14 cellular contexts compared by ENCODE assay signal in the genomic region with DNA sequence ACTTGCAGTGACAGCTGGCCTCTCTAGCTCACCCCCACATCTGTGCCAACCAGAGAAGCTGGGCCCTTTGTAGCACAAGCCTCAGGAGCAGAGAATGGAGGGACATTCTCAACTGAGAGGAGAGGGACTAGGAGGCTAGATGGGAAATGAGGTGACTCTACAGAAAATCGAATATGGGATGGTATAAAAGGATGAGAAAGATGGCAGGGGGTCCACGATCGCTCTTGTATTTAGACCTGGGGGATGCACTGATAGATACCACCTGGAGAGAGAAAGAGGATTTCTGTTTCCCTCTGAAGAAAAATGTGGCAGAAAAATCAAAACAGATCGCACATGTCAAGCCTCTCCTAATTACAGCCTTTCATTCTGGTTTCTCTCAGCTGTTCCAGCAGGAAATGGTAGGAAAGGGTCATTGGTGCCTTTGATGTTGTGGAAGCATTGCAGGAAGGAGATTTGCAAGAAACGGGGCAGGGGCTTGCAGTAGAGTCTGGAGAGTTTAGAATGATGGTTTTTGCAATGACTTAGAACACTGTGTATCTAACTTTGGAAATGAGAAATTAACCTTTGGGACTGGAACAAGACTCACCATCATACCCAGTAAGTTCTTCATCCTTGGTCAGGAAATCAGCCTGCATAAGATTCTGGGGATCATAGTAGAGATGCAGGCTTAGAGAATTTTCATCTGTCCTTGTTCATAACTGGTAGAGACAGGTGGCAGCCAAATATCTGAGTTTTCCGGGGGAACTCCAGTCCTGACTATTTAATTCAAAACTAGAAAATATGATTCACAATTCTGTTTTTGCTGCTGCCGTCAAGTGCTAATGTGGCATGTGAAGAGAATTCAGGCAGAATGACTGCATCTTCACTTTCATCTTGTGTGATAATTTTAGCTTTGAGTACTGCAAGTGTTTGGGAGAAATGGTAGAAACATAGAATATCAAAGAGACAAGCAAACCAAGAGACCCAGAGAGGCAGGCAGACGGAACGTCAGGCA.
DNase-seq lines count a peak whose midpoint lies in the region; ATAC-seq, FAIRE-seq and TF ChIP-seq lines count a peak whose summit lies in the region.
"Had no signal": no experiment of that assay in that cellular context is flagged by ENCODE, and none has a peak within 500 bp of the region (broad histone marks: within the 10 kb centered on the region; RNA-seq: fewer than 3 reads in every experiment).

No MANE protein-coding gene starts in this region.

- no peaks in the 10 kb centered on the region for H3K9me3 ChIP-seq in CD4-positive, alpha-beta T cell (ENCODE audit: control insufficient read depth, low read length)
- H3K9me3 ChIP-seq: thoracic aorta had no signal

- no peak overlapping the region for H4K5ac ChIP-seq in mesendoderm (ENCODE audit: low read length)

- CTCF ChIA-PET in CD4-positive, alpha-beta T cell (lab: Charles Lee): interaction anchor here (1.2 kb wide), 1 partner anchor 67 kb away, joined by 3 read pairs; no protein-coding TSS in a partner anchor
- CTCF ChIA-PET in activated B cell treated with CpG ODN at 0.5 μM for 24 hours (lab: Charles Lee): interaction anchor here (0.6 to 5.9 kb wide), 8 partner anchors 12 to 102 kb away, joined by 3 to 29 read pairs (median 4); no protein-coding TSS in a partner anchor

- H3K4me2 ChIP-seq in mesendoderm (ENCODE audit: low read length): no peak overlapping the region

- no peaks in the 10 kb centered on the region for H3K79me1 ChIP-seq in mesendoderm (ENCODE audit: low read length)

- H2BK5ac ChIP-seq in mesendoderm (ENCODE audit: low read length): peak overlapping the region; percentile 22

- peak; percentile 81 for FAIRE-seq in GM12891 (lab: Jason Lieb, UNC)
- FAIRE-seq in RCC 7860 (lab: Jason Lieb, UNC): no peak

- H3K79me2 ChIP-seq in mesendoderm (ENCODE audit: control insufficient read depth, insufficient read depth, low read length): no peaks in the 10 kb centered on the region

- peak overlapping the region; percentile 34 for H3K56ac ChIP-seq in mesendoderm (ENCODE audit: low read length)

- TF ChIP-seq POLR2A in GM12891 (IDR thresholded peaks at IDR 0.05; ENCODE audit: low read depth, low read length): no peak

- peak overlapping the region; percentile 95 for H3K4me3 Mint-ChIP-seq in CD4-positive, alpha-beta T cell
- peak overlapping the region; percentile 66 for H3K4me3 Mint-ChIP-seq in activated B cell treated with CpG ODN at 0.5 μM for 24 hours

- H3K23ac ChIP-seq in mesendoderm (ENCODE audit: low read length): no peak overlapping the region

- no peak overlapping the region for H3K4me3 ChIP-seq in mesendoderm (ENCODE audit: low read length)
- H3K4me3 ChIP-seq: thoracic aorta had no signal

- H3K36me3 Mint-ChIP-seq in CD4-positive, alpha-beta T cell (ENCODE audit: low read depth): peaks cover 90% of the 10 kb centered on the region
- H3K36me3 Mint-ChIP-seq in activated B cell treated with CpG ODN at 0.5 μM for 24 hours (ENCODE audit: low read depth): no peaks in the 10 kb centered on the region

- H3K27ac Mint-ChIP-seq in CD4-positive, alpha-beta T cell: peak overlapping the region; percentile 93
- H3K27ac Mint-ChIP-seq in activated B cell treated with CpG ODN at 0.5 μM for 24 hours: peak overlapping the region; percentile 88

- no peaks in the 10 kb centered on the region for H3K9me3 Mint-ChIP-seq in CD4-positive, alpha-beta T cell
- H3K9me3 Mint-ChIP-seq in activated B cell treated with CpG ODN at 0.5 μM for 24 hours: no peaks in the 10 kb centered on the region

- no peak overlapping the region for H4K8ac ChIP-seq in mesendoderm (ENCODE audit: low read depth, low read length)

- H2AK5ac ChIP-seq in mesendoderm (ENCODE audit: low read length): no peak overlapping the region

- DNase-seq in CD4-positive, alpha-beta T cell: no peak
- no peak for DNase-seq in GM12891 (ENCODE audit: insufficient read length, low spot score)
- no peak for DNase-seq in activated B cell treated with CpG ODN at 0.5 μM for 24 hours
- no peak for DNase-seq in mesendoderm
- DNase-seq in H4 (ENCODE audit: low spot score): no peak
- DNase-seq in RCC 7860 (ENCODE audit: low spot score): no peak
- DNase-seq in DMS79 (lab: John Stamatoyannopoulos, UW): no peak
- DNase-seq in OCI-M2 (lab: John Stamatoyannopoulos, UW; ENCODE audit: unreplicated experiment): no peak
- DNase-seq: activated CD4-positive, alpha-beta T cell treated with anti-CD3 and anti-CD28 coated beads, Interleukin-2, amount 50 U/mL, for 48 hours; aorta; foreskin keratinocyte; H7; islet precursor cell had no signal

- no peak overlapping the region for H3K9ac ChIP-seq in mesendoderm (ENCODE audit: low read length)

- peak overlapping the region; percentile 65 for H3K27ac ChIP-seq in CD4-positive, alpha-beta T cell (ENCODE audit: low read depth, low read length)
- no peak overlapping the region for H3K27ac ChIP-seq in mesendoderm (ENCODE audit: low read depth, low read length)
- H3K27ac ChIP-seq: foreskin keratinocyte, thoracic aorta had no signal

- no peak overlapping the region for H3K18ac ChIP-seq in mesendoderm (ENCODE audit: low read length)

- no peak overlapping the region for H2BK120ac ChIP-seq in mesendoderm (ENCODE audit: low read depth, low read length)

- H3K4me1 Mint-ChIP-seq in CD4-positive, alpha-beta T cell (ENCODE audit: low read depth): peaks cover 59% of the 10 kb centered on the region
- H3K4me1 Mint-ChIP-seq in activated B cell treated with CpG ODN at 0.5 μM for 24 hours: peaks cover 96% of the 10 kb centered on the region

- H2BK15ac ChIP-seq in mesendoderm (replicated peaks; ENCODE audit: low read depth): no peak overlapping the region

- no peaks in the 10 kb centered on the region for H3K27me3 Mint-ChIP-seq in CD4-positive, alpha-beta T cell
- H3K27me3 Mint-ChIP-seq in activated B cell treated with CpG ODN at 0.5 μM for 24 hours: no peaks in the 10 kb centered on the region

- no peaks in the 10 kb centered on the region for H3K36me3 ChIP-seq in mesendoderm (ENCODE audit: control insufficient read depth, insufficient read depth, low read length)
- H3K36me3 ChIP-seq: thoracic aorta had no signal

- POLR2A ChIA-PET in CD4-positive, alpha-beta T cell (lab: Charles Lee): interaction anchor here (1.2 to 25.0 kb wide), 7 partner anchors 11 to 572 kb away, joined by 3 to 412 read pairs (median 5); no protein-coding TSS in a partner anchor
- POLR2A ChIA-PET in activated B cell treated with CpG ODN at 0.5 μM for 24 hours (lab: Charles Lee): interaction anchor here (0.6 to 9.1 kb wide), 15 partner anchors 10 to 104 kb away, joined by 3 to 100 read pairs (median 7); no protein-coding TSS in a partner anchor

- ATAC-seq in CD4-positive, alpha-beta T cell (ENCODE audit: poor library complexity): peak; percentile 24
- peak; percentile 48 for ATAC-seq in activated B cell treated with CpG ODN at 0.5 μM for 24 hours (ENCODE audit: low read depth)
- ATAC-seq: foreskin keratinocyte had no signal

- no peak overlapping the region for H3K4ac ChIP-seq in mesendoderm (ENCODE audit: low read depth, low read length)

- intact Hi-C loops in CD4-positive, alpha-beta T cell (cut with DNase I, micrococcal nuclease): loop anchor here (5.0 to 10.0 kb wide), 4 partner anchors 173 to 495 kb away; no protein-coding TSS in a partner anchor
- intact Hi-C loops in activated B cell treated with CpG ODN at 0.5 μM for 24 hours (cut with micrococcal nuclease): loop anchor here (1.0 to 2.0 kb wide), 4 partner anchors 13 to 66 kb away; no protein-coding TSS in a partner anchor

- no peaks in the 10 kb centered on the region for H3K27me3 ChIP-seq in CD4-positive, alpha-beta T cell (ENCODE audit: control insufficient read depth, insufficient read depth, low read length)
- no peaks in the 10 kb centered on the region for H3K27me3 ChIP-seq in mesendoderm (ENCODE audit: insufficient read depth, low read length, poor library complexity)

- TF ChIP-seq CTCF in CD4-positive, alpha-beta T cell (IDR thresholded peaks at IDR 0.05): no peak
- TF ChIP-seq CTCF in activated B cell treated with CpG ODN at 0.5 μM for 24 hours (IDR thresholded peaks at IDR 0.05): no peak

- peaks cover 5% of the 10 kb centered on the region for H3K4me1 ChIP-seq in mesendoderm (ENCODE audit: control insufficient read depth, low read depth, low read length)
- H3K4me1 ChIP-seq: foreskin keratinocyte had no signal

- WGBS in mesendoderm (ENCODE audit: extremely low coverage, insufficient coverage, low lambda C conversion rate): no CpG with 5 or more reads among the region's 9 CpGs

TF ChIP-seq in GM12891, 5 proteins besides CTCF, POLR2A, EP300 and RAD21:
- no peak for TF ChIP-seq PAX5 (IDR thresholded peaks at IDR 0.05; ENCODE audit: insufficient read depth, low read length, severe bottlenecking)
- TF ChIP-seq POU2F2 (IDR thresholded peaks at IDR 0.05; ENCODE audit: low read depth, low read length): no peak
- TF ChIP-seq POLR2AphosphoS5 (IDR thresholded peaks at IDR 0.05; ENCODE audit: low read depth, low read length): peak; percentile 6; the same call in 1 of the 2 replicates
- TF ChIP-seq SPI1 (IDR thresholded peaks at IDR 0.05; ENCODE audit: low read depth, low read length): no peak
- TF ChIP-seq TAF1 (IDR thresholded peaks at IDR 0.05; ENCODE audit: low read depth, low read length): peak; percentile 20; the same call in 1 of the 2 replicates
TF ChIP-seq in GM12891: peak in this region for 2.
